ENCODE assay signal across 17 cellular contexts in the genomic region with DNA sequence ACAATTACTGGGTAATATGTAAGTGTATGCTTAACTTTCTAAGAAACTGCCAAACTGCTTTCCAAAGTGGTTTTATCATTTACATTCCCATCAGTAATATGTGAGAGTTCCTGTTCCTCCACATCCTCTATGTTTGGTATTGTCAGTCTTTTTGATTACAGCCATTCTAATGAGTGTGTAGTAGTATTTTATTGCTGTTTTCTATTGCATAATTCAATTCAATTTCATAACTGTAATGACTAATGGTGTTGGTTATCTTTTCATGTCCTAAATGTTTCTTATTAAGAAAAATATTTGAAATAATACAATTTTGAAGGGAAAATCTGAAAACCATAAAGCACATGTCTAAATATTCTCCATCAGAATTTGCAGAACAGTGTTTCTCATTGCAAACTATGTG.
DNase-seq lines count a peak whose midpoint lies in the region; ATAC-seq and TF ChIP-seq lines count a peak whose summit lies in the region.
"Had no signal": no experiment of that assay in that cellular context is flagged by ENCODE, and none has a peak within 500 bp of the region (broad histone marks: within the 10 kb centered on the region; RNA-seq: fewer than 3 reads in every experiment).

No MANE protein-coding gene starts in this region.

- CTCF ChIA-PET in activated CD4-positive, alpha-beta memory T cell treated with anti-CD3 and anti-CD28 coated beads for 36 hours (lab: Charles Lee): interaction anchor here (1.0 to 2.0 kb wide), 3 partner anchors 11 to 74 kb away, joined by 6 to 17 read pairs (median 8); no protein-coding TSS in a partner anchor

- intact Hi-C loops in activated CD4-positive, alpha-beta memory T cell treated with anti-CD3 and anti-CD28 coated beads for 36 hours (cut with micrococcal nuclease): loop anchor here (2.0 kb wide), 4 partner anchors 43 to 183 kb away; no protein-coding TSS in a partner anchor

- ATAC-seq in HG03108 (IDR thresholded peaks at IDR 0.05; ENCODE audit: unreplicated experiment): no peak

- TF ChIP-seq CTCF in smooth muscle cell (IDR thresholded peaks at IDR 0.05; ENCODE audit: borderline replicate concordance, insufficient read depth, poor library complexity, severe bottlenecking): no peak

- no peaks in the 10 kb centered on the region for H3K79me2 ChIP-seq in smooth muscle cell (ENCODE audit: low read depth)

- H3K27me3 Mint-ChIP-seq in activated naive CD4-positive, alpha-beta T cell treated with anti-CD3 and anti-CD28 coated beads, Interleukin-2, amount 50 U/mL, for 24 hours: no peaks in the 10 kb centered on the region
- H3K27me3 Mint-ChIP-seq in activated CD4-positive, alpha-beta memory T cell treated with anti-CD3 and anti-CD28 coated beads for 36 hours: peaks cover 1% of the 10 kb centered on the region
- H3K27me3 Mint-ChIP-seq in activated naive CD8-positive, alpha-beta T cell treated with anti-CD3 and anti-CD28 coated beads for 36 hours: no peaks in the 10 kb centered on the region

- no peaks in the 10 kb centered on the region for H3K9me3 ChIP-seq in smooth muscle cell (replicated peaks; ENCODE audit: low read depth)
- H3K9me3 ChIP-seq: SJCRH30 had no signal

- peaks cover 90% of the 10 kb centered on the region for H3K4me1 Mint-ChIP-seq in activated naive CD4-positive, alpha-beta T cell treated with anti-CD3 and anti-CD28 coated beads, Interleukin-2, amount 50 U/mL, for 24 hours
- H3K4me1 Mint-ChIP-seq in activated CD4-positive, alpha-beta memory T cell treated with anti-CD3 and anti-CD28 coated beads for 36 hours (ENCODE audit: low read depth): peaks cover 85% of the 10 kb centered on the region
- peaks cover 81% of the 10 kb centered on the region for H3K4me1 Mint-ChIP-seq in activated naive CD8-positive, alpha-beta T cell treated with anti-CD3 and anti-CD28 coated beads for 36 hours

- no peak for DNase-seq in activated naive CD4-positive, alpha-beta T cell treated with Interleukin-2 at 50 U/mL for 16 hours
- DNase-seq in activated CD4-positive, alpha-beta memory T cell treated with anti-CD3 and anti-CD28 coated beads for 36 hours: no peak
- no peak for DNase-seq in activated naive CD8-positive, alpha-beta T cell treated with anti-CD3 and anti-CD28 coated beads for 36 hours
- DNase-seq in smooth muscle cell (lab: John Stamatoyannopoulos, UW; ENCODE audit: unreplicated experiment) (no peak), kidney tubule cell (ENCODE audit: low spot score) (no peak)
- DNase-seq: AML-193, DMS79, NCI-H1105 treated with DMSO at 0.1 percent for 48 hours, NCI-H1694 treated with DMSO at 0.1 percent for 48 hours, NCI-H2107, NCI-H2227 treated with DMSO at 0.1 percent for 48 hours, NCI-H524, NCI-H82, SJCRH30 had no signal

- POLR2A ChIA-PET in activated CD4-positive, alpha-beta memory T cell treated with anti-CD3 and anti-CD28 coated beads for 36 hours (lab: Charles Lee): interaction anchor here (1.3 to 2.1 kb wide), 5 partner anchors 10 to 183 kb away, joined by 7 to 32 read pairs (median 16); no protein-coding TSS in a partner anchor

- H3K9me3 Mint-ChIP-seq in activated naive CD4-positive, alpha-beta T cell treated with anti-CD3 and anti-CD28 coated beads, Interleukin-2, amount 50 U/mL, for 24 hours: no peaks in the 10 kb centered on the region
- no peaks in the 10 kb centered on the region for H3K9me3 Mint-ChIP-seq in activated CD4-positive, alpha-beta memory T cell treated with anti-CD3 and anti-CD28 coated beads for 36 hours
- no peaks in the 10 kb centered on the region for H3K9me3 Mint-ChIP-seq in activated naive CD8-positive, alpha-beta T cell treated with anti-CD3 and anti-CD28 coated beads for 36 hours

- H3K9ac ChIP-seq in smooth muscle cell (ENCODE audit: low read depth): no peak overlapping the region

- H3K27ac Mint-ChIP-seq in activated naive CD4-positive, alpha-beta T cell treated with anti-CD3 and anti-CD28 coated beads, Interleukin-2, amount 50 U/mL, for 24 hours: peak overlapping the region; percentile 94
- H3K27ac Mint-ChIP-seq in activated CD4-positive, alpha-beta memory T cell treated with anti-CD3 and anti-CD28 coated beads for 36 hours: peak overlapping the region; percentile 96
- H3K27ac Mint-ChIP-seq in activated naive CD8-positive, alpha-beta T cell treated with anti-CD3 and anti-CD28 coated beads for 36 hours: peak overlapping the region; percentile 92

- H3K36me3 ChIP-seq in smooth muscle cell (ENCODE audit: low read depth): no peaks in the 10 kb centered on the region
- H3K36me3 ChIP-seq: SJCRH30 had no signal

- no peak overlapping the region for H2AFZ ChIP-seq in smooth muscle cell (ENCODE audit: low read depth)

- no peaks in the 10 kb centered on the region for H3K27me3 ChIP-seq in smooth muscle cell (ENCODE audit: low read depth)
- H3K27me3 ChIP-seq: SJCRH30 had no signal

- H3K36me3 Mint-ChIP-seq in activated naive CD4-positive, alpha-beta T cell treated with anti-CD3 and anti-CD28 coated beads, Interleukin-2, amount 50 U/mL, for 24 hours: no peaks in the 10 kb centered on the region
- no peaks in the 10 kb centered on the region for H3K36me3 Mint-ChIP-seq in activated CD4-positive, alpha-beta memory T cell treated with anti-CD3 and anti-CD28 coated beads for 36 hours
- peaks cover 5% of the 10 kb centered on the region for H3K36me3 Mint-ChIP-seq in activated naive CD8-positive, alpha-beta T cell treated with anti-CD3 and anti-CD28 coated beads for 36 hours

- peak overlapping the region; percentile 85 for H3K27ac ChIP-seq in smooth muscle cell (ENCODE audit: low read depth)
- H3K27ac ChIP-seq: C4-2B, SJCRH30 had no signal

- peak overlapping the region; percentile 2 for H3K4me2 ChIP-seq in smooth muscle cell

- no peak overlapping the region for H3K4me3 ChIP-seq in smooth muscle cell
- H3K4me3 ChIP-seq: SJCRH30 had no signal

- H3K4me3 Mint-ChIP-seq in activated naive CD4-positive, alpha-beta T cell treated with anti-CD3 and anti-CD28 coated beads, Interleukin-2, amount 50 U/mL, for 24 hours: no peak overlapping the region
- H3K4me3 Mint-ChIP-seq in activated CD4-positive, alpha-beta memory T cell treated with anti-CD3 and anti-CD28 coated beads for 36 hours: no peak overlapping the region
- no peak overlapping the region for H3K4me3 Mint-ChIP-seq in activated naive CD8-positive, alpha-beta T cell treated with anti-CD3 and anti-CD28 coated beads for 36 hours

- peaks cover 33% of the 10 kb centered on the region for H3K4me1 ChIP-seq in smooth muscle cell (ENCODE audit: low read depth)

- H3F3A ChIP-seq in smooth muscle cell (ENCODE audit: low read depth): peaks cover 8% of the 10 kb centered on the region

- no peaks in the 10 kb centered on the region for H4K20me1 ChIP-seq in smooth muscle cell (ENCODE audit: low read depth)
